15 cellular contexts compared by ENCODE assay signal in genomic region chr3:52433328-52434060, GRCh38. TPM values are rescaled to one million over a fixed set of nuclear protein-coding genes. Genes with fewer than 3 reads are reported as not detected.
DNase-seq lines count a peak whose midpoint lies in the region; ATAC-seq and TF ChIP-seq lines count a peak whose summit lies in the region.
"Had no signal": no experiment of that assay in that cellular context is flagged by ENCODE, and none has a peak within 500 bp of the region (broad histone marks: within the 10 kb centered on the region; RNA-seq: fewer than 3 reads in every experiment).

No MANE protein-coding gene starts in this region.

- ATAC-seq in GM23338 (no peak), GM21717 (IDR thresholded peaks at IDR 0.05; ENCODE audit: unreplicated experiment) (no peak)
- ATAC-seq in activated CD8-positive, alpha-beta T cell treated with anti-CD3 and anti-CD28 coated beads, Interleukin-2, amount 10 ng/mL, durations not matched to agents 7 days and 5 days: no peak

- no peaks in the 10 kb centered on the region for H4K20me1 ChIP-seq in GM23338 (replicated peaks; ENCODE audit: insufficient read depth)

- H3F3A ChIP-seq in GM23338 (replicated peaks; ENCODE audit: low read depth): no peaks in the 10 kb centered on the region

- H3K27me3 ChIP-seq in GM23338 (ENCODE audit: insufficient read depth): no peaks in the 10 kb centered on the region
- H3K27me3 ChIP-seq: SJCRH30 had no signal

- H3K27me3 Mint-ChIP-seq in GM23338 (ENCODE audit: insufficient read depth, low read depth, poor library complexity) (peaks cover 7% of the 10 kb centered on the region), brain (peaks cover 15% of the 10 kb centered on the region)
- H3K27me3 Mint-ChIP-seq in activated CD8-positive, alpha-beta T cell treated with anti-CD3 and anti-CD28 coated beads, Interleukin-2, amount 10 ng/mL, durations not matched to agents 7 days and 5 days (ENCODE audit: low read depth): peaks cover 2% of the 10 kb centered on the region
- H3K27me3 Mint-ChIP-seq: activated naive CD4-positive, alpha-beta T cell treated with anti-CD3 and anti-CD28 coated beads, Interleukin-2, amount 50 U/mL, for 24 hours had no signal

- H2AFZ ChIP-seq in GM23338: no peak overlapping the region

- H3K4me1 Mint-ChIP-seq in GM23338: peaks cover 11% of the 10 kb centered on the region
- peaks cover 51% of the 10 kb centered on the region for H3K4me1 Mint-ChIP-seq in brain
- H3K4me1 Mint-ChIP-seq in activated CD8-positive, alpha-beta T cell treated with anti-CD3 and anti-CD28 coated beads, Interleukin-2, amount 10 ng/mL, durations not matched to agents 7 days and 5 days (ENCODE audit: low read depth): no peaks in the 10 kb centered on the region
- H3K4me1 Mint-ChIP-seq: activated naive CD4-positive, alpha-beta T cell treated with anti-CD3 and anti-CD28 coated beads, Interleukin-2, amount 50 U/mL, for 24 hours had no signal

- H3K4me1 ChIP-seq in GM23338 (ENCODE audit: insufficient read depth): no peaks in the 10 kb centered on the region

- TF ChIP-seq CTCF in GM23338 (conservative IDR thresholded peaks at IDR 0.05; ENCODE audit: low read depth in 2 of 2) (no peak), brain (conservative IDR thresholded peaks at IDR 0.05) (no peak)

- H3K4me3 Mint-ChIP-seq in GM23338: no peak overlapping the region
- H3K4me3 Mint-ChIP-seq in brain: peak overlapping the region in 3 of 5 experiments; percentile 11 to 18 (median 13)
- no peak overlapping the region for H3K4me3 Mint-ChIP-seq in activated CD8-positive, alpha-beta T cell treated with anti-CD3 and anti-CD28 coated beads, Interleukin-2, amount 10 ng/mL, durations not matched to agents 7 days and 5 days
- H3K4me3 Mint-ChIP-seq: activated naive CD4-positive, alpha-beta T cell treated with anti-CD3 and anti-CD28 coated beads, Interleukin-2, amount 50 U/mL, for 24 hours had no signal

- H3K79me2 ChIP-seq in GM23338 (replicated peaks; ENCODE audit: insufficient read depth): no peaks in the 10 kb centered on the region

- no peaks in the 10 kb centered on the region for H3K9me3 Mint-ChIP-seq in GM23338
- no peaks in the 10 kb centered on the region for H3K9me3 Mint-ChIP-seq in brain
- no peaks in the 10 kb centered on the region for H3K9me3 Mint-ChIP-seq in activated CD8-positive, alpha-beta T cell treated with anti-CD3 and anti-CD28 coated beads, Interleukin-2, amount 10 ng/mL, durations not matched to agents 7 days and 5 days (ENCODE audit: insufficient read depth)
- H3K9me3 Mint-ChIP-seq: activated naive CD4-positive, alpha-beta T cell treated with anti-CD3 and anti-CD28 coated beads, Interleukin-2, amount 50 U/mL, for 24 hours had no signal

- H3K4me3 ChIP-seq in GM23338 (no peak overlapping the region), skin epidermis (no peak overlapping the region)
- H3K4me3 ChIP-seq: SJCRH30 had no signal

- no peak overlapping the region for H3K27ac ChIP-seq in GM23338 (ENCODE audit: low read depth)
- peak overlapping the region in 11 of 21 experiments; percentile 9 to 70 (median 51) for H3K27ac ChIP-seq in skin epidermis
- H3K27ac ChIP-seq: KMS-11, SJCRH30 had no signal

- H3K9me2 ChIP-seq in GM23338 (ENCODE audit: insufficient read depth): no peaks in the 10 kb centered on the region

- H3K36me3 Mint-ChIP-seq in GM23338 (ENCODE audit: low read depth) (no peaks in the 10 kb centered on the region; the same call in 2 of the 3 replicates), brain (no peaks in the 10 kb centered on the region)
- H3K36me3 Mint-ChIP-seq in activated CD8-positive, alpha-beta T cell treated with anti-CD3 and anti-CD28 coated beads, Interleukin-2, amount 10 ng/mL, durations not matched to agents 7 days and 5 days (ENCODE audit: low read depth): no peaks in the 10 kb centered on the region
- H3K36me3 Mint-ChIP-seq: activated naive CD4-positive, alpha-beta T cell treated with anti-CD3 and anti-CD28 coated beads, Interleukin-2, amount 50 U/mL, for 24 hours; CD14-positive monocyte had no signal

- POLR2A ChIA-PET in activated CD8-positive, alpha-beta T cell treated with anti-CD3 and anti-CD28 coated beads, Interleukin-2, amount 10 ng/mL, durations not matched to agents 7 days and 5 days (lab: Charles Lee): interaction anchor here (0.6 kb wide), 1 partner anchor 38 kb away, joined by 3 read pairs; no protein-coding TSS in a partner anchor

- peak overlapping the region; percentile 18; the same call in 1 of the 2 replicates for H3K27ac Mint-ChIP-seq in GM23338
- peak overlapping the region in 3 of 5 experiments; percentile 54 to 86 (median 78) for H3K27ac Mint-ChIP-seq in brain
- H3K27ac Mint-ChIP-seq in activated CD8-positive, alpha-beta T cell treated with anti-CD3 and anti-CD28 coated beads, Interleukin-2, amount 10 ng/mL, durations not matched to agents 7 days and 5 days: no peak overlapping the region
- H3K27ac Mint-ChIP-seq: activated naive CD4-positive, alpha-beta T cell treated with anti-CD3 and anti-CD28 coated beads, Interleukin-2, amount 50 U/mL, for 24 hours; progenitor cell of endocrine pancreas had no signal

- no peaks in the 10 kb centered on the region for H3K36me3 ChIP-seq in GM23338 (ENCODE audit: insufficient read depth)
- H3K36me3 ChIP-seq: SJCRH30 had no signal

- DNase-seq in GM23338 (ENCODE audit: low spot score) (no peak), islet precursor cell (peak; percentile 48), CD1c-positive myeloid dendritic cell (ENCODE audit: extremely low spot score) (no peak)
- DNase-seq in activated CD8-positive, alpha-beta T cell treated with anti-CD3 and anti-CD28 coated beads, Interleukin-2, amount 10 ng/mL, durations not matched to agents 7 days and 5 days: no peak
- DNase-seq: cerebellar nuclear complex, erythroblast, NCI-H1694 treated with DMSO at 0.1 percent for 48 hours, SJCRH30 had no signal

- CTCF ChIA-PET in activated CD8-positive, alpha-beta T cell treated with anti-CD3 and anti-CD28 coated beads, Interleukin-2, amount 10 ng/mL, durations not matched to agents 7 days and 5 days (lab: Charles Lee): interaction anchor here (0.6 to 7.0 kb wide), 3 partner anchors 13 to 129 kb away, joined by 3 to 131 read pairs (median 4); partner anchors contain the start of gene SEMA3G

- no peak overlapping the region for H3K4me2 ChIP-seq in GM23338
- H3K4me2 ChIP-seq: KMS-11 had no signal

TF ChIP-seq in GM23338, 12 proteins besides CTCF, POLR2A, EP300 and RAD21:
- TF ChIP-seq STAT1 (IDR thresholded peaks at IDR 0.05; ENCODE audit: unreplicated experiment) (no peak), CREB1 (CRISPR knock-in tag; IDR thresholded peaks at IDR 0.05; ENCODE audit: low read depth) (no peak), POLR2AphosphoS5 (IDR thresholded peaks at IDR 0.05; ENCODE audit: low read depth) (no peak)
TF ChIP-seq in GM23338: peak in this region for 0.

RNA-seq across cellular contexts. Expression of gene SEMA3G, which starts 11.4 kb away (rescaled TPM):
- total RNA-seq in GM23338 (2014; rRNA removed; shearing (Covaris generic)): 2.2 and 2.5 TPM in 2 replicates
- 0.47 and 0.56 TPM in 2 replicates for polyA plus RNA-seq in GM23338 (2016; fragmentation: Nextera tagmentation; extraction: Ambion mirVana)
- polyA plus RNA-seq in brain (ENCODE audit: insufficient read depth, low read depth, low replicate concordance): 5.0 TPM
- under 1 TPM; 0.13 to 0.21 TPM for total RNA-seq in activated CD8-positive, alpha-beta T cell treated with anti-CD3 and anti-CD28 coated beads, Interleukin-2, amount 10 ng/mL, durations not matched to agents 7 days and 5 days
- polyA plus RNA-seq: CD14-positive monocyte had no signal

RNA-seq across cellular contexts. Expression of gene TNNC1, which starts 20.3 kb away (rescaled TPM):
- total RNA-seq in GM23338 (2014; rRNA removed; shearing (Covaris generic)): 1.7 and 6.5 TPM in 2 replicates
- polyA plus RNA-seq in GM23338 (2016; fragmentation: Nextera tagmentation; extraction: Ambion mirVana): 6.9 and 8.3 TPM in 2 replicates
- not detected for polyA plus RNA-seq in brain (ENCODE audit: insufficient read depth, low read depth, low replicate concordance)
- total RNA-seq in activated CD8-positive, alpha-beta T cell treated with anti-CD3 and anti-CD28 coated beads, Interleukin-2, amount 10 ng/mL, durations not matched to agents 7 days and 5 days: 1 to 10 TPM in 1 of 2 experiments, under 1 TPM in 1; 0.84 to 2.1 TPM
- polyA plus RNA-seq: CD14-positive monocyte had no signal

RNA-seq across cellular contexts. Expression of gene NISCH, which starts 21.9 kb away (rescaled TPM):
- 65.9 and 76.4 TPM in 2 replicates for total RNA-seq in GM23338 (2014; rRNA removed; shearing (Covaris generic))
- polyA plus RNA-seq in GM23338 (2016; fragmentation: Nextera tagmentation; extraction: Ambion mirVana) (16.7 and 18.4 TPM in 2 replicates), brain (ENCODE audit: insufficient read depth, low read depth, low replicate concordance) (51.3 TPM)
- total RNA-seq in activated CD8-positive, alpha-beta T cell treated with anti-CD3 and anti-CD28 coated beads, Interleukin-2, amount 10 ng/mL, durations not matched to agents 7 days and 5 days: 10 to 100 TPM; 77.2 to 82.6 TPM

RNA-seq across cellular contexts. Expression of gene PHF7, which starts 23.0 kb away (rescaled TPM):
- 7.0 and 12.2 TPM in 2 replicates for total RNA-seq in GM23338 (2014; rRNA removed; shearing (Covaris generic))
- polyA plus RNA-seq in GM23338 (2016; fragmentation: Nextera tagmentation; extraction: Ambion mirVana) (16.3 and 17.1 TPM in 2 replicates), brain (ENCODE audit: insufficient read depth, low read depth, low replicate concordance) (10.9 TPM)
- total RNA-seq in activated CD8-positive, alpha-beta T cell treated with anti-CD3 and anti-CD28 coated beads, Interleukin-2, amount 10 ng/mL, durations not matched to agents 7 days and 5 days: 10 to 100 TPM; 14.6 to 16.2 TPM

RNA-seq across cellular contexts. Expression of gene BAP1, which starts 23.7 kb away (rescaled TPM):
- 78.1 and 95.7 TPM in 2 replicates for total RNA-seq in GM23338 (2014; rRNA removed; shearing (Covaris generic))
- polyA plus RNA-seq in GM23338 (2016; fragmentation: Nextera tagmentation; extraction: Ambion mirVana): 28.5 and 30.4 TPM in 2 replicates
- polyA plus RNA-seq in brain (ENCODE audit: insufficient read depth, low read depth, low replicate concordance): 74.2 TPM
- 100 to 1,000 TPM in 1 of 2 experiments, 10 to 100 TPM in 1; 95.6 to 105 TPM for total RNA-seq in activated CD8-positive, alpha-beta T cell treated with anti-CD3 and anti-CD28 coated beads, Interleukin-2, amount 10 ng/mL, durations not matched to agents 7 days and 5 days

Comparison
In these comparisons a context has a peak if more than half of its experiments do, and no peak if none do; other contexts are left out.
1. H3K4me3 Mint-ChIP-seq: peak in brain (3 of 5); none in GM23338 (single experiment) and activated CD8-positive, alpha-beta T cell treated with anti-CD3 and anti-CD28 coated beads, Interleukin-2, amount 10 ng/mL, durations not matched to agents 7 days and 5 days (single experiment).